Comparison of ENCODE assay signal across 1 cellular context in the genomic region with DNA sequence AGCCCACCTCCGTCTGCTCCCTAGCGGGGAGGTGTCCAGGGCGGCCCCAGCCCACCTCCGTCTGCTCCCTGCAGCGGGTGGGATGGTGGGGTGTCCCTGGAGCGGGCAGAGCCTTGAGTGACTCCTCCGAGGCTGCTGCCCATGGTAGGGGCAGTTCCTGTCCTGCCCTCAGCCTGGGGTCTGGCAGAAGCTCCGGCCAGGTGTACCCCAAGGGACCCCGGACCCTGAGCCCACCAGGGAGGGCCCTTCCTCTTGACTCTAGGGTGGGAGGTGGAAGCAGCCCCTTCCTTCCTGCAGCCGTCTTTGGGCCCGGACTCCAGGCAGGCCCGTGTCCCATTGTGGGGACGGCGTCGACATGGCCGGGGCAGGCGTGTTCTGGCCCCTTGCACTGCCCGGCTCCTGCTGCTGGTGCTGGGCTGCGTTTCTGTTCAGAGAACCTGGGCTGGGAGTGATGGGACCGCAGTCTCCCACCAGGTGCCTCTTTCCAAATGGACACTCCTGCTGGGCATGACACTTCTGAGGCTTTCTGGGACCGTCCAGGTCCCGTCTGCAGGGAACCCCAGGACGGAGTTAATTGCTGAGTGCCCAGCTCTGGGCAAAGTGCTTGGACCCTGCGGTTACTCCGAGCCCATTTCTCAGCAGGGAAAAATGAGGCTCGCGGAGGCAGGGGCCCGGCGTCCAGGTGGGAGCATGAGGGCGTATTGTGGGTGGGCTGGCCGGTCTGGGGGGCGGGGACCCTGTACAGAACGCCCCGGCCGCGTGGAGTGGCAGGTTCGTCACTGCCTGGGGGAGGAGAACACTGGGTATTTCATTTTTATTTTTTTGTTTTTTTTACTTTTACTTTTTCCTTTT.
TF ChIP-seq lines count a peak whose summit lies in the region.

No MANE protein-coding gene starts in this region.

TF ChIP-seq in K562, 482 proteins besides CTCF, POLR2A, EP300 and RAD21:
- TF ChIP-seq, protein P1, sequence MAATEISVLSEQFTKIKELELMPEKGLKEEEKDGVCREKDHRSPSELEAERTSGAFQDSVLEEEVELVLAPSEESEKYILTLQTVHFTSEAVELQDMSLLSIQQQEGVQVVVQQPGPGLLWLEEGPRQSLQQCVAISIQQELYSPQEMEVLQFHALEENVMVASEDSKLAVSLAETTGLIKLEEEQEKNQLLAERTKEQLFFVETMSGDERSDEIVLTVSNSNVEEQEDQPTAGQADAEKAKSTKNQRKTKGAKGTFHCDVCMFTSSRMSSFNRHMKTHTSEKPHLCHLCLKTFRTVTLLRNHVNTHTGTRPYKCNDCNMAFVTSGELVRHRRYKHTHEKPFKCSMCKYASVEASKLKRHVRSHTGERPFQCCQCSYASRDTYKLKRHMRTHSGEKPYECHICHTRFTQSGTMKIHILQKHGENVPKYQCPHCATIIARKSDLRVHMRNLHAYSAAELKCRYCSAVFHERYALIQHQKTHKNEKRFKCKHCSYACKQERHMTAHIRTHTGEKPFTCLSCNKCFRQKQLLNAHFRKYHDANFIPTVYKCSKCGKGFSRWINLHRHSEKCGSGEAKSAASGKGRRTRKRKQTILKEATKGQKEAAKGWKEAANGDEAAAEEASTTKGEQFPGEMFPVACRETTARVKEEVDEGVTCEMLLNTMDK (IDR thresholded peaks at IDR 0.05; ENCODE audit: borderline replicate concordance, insufficient read depth, low read depth, low read length, poor library complexity, severe bottlenecking), result no peak
- peak; percentile 58 for TF ChIP-seq BCOR (IDR thresholded peaks at IDR 0.05)
- no peak for TF ChIP-seq SIN3B (IDR thresholded peaks at IDR 0.05; ENCODE audit: low read depth)
- TF ChIP-seq DPF2 (IDR thresholded peaks at IDR 0.05), result no peak
- TF ChIP-seq XRCC5 (IDR thresholded peaks at IDR 0.05; ENCODE audit: low read depth, low read length), result no peak
- TF ChIP-seq GTF2A2 (tag; IDR thresholded peaks at IDR 0.05), result no peak
- TF ChIP-seq TEAD2 (tag; IDR thresholded peaks at IDR 0.05), result no peak
- TF ChIP-seq RBM25 (IDR thresholded peaks at IDR 0.05; ENCODE audit: low read depth, low read length, severe bottlenecking), result peak; percentile 5
- no peak for TF ChIP-seq ZNF324 (CRISPR knock-in tag; IDR thresholded peaks at IDR 0.05)
- TF ChIP-seq RBM14 (IDR thresholded peaks at IDR 0.05; ENCODE audit: borderline replicate concordance, insufficient read depth, low read depth, low read length), result no peak
- TF ChIP-seq HNRNPL (IDR thresholded peaks at IDR 0.05; ENCODE audit: low read depth, low read length), result no peak
- TF ChIP-seq, protein P2, sequence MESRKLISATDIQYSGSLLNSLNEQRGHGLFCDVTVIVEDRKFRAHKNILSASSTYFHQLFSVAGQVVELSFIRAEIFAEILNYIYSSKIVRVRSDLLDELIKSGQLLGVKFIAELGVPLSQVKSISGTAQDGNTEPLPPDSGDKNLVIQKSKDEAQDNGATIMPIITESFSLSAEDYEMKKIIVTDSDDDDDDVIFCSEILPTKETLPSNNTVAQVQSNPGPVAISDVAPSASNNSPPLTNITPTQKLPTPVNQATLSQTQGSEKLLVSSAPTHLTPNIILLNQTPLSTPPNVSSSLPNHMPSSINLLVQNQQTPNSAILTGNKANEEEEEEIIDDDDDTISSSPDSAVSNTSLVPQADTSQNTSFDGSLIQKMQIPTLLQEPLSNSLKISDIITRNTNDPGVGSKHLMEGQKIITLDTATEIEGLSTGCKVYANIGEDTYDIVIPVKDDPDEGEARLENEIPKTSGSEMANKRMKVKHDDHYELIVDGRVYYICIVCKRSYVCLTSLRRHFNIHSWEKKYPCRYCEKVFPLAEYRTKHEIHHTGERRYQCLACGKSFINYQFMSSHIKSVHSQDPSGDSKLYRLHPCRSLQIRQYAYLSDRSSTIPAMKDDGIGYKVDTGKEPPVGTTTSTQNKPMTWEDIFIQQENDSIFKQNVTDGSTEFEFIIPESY (CRISPR knock-in tag; IDR thresholded peaks at IDR 0.05), result peak; percentile 96
- peak; percentile 60 for TF ChIP-seq POLR2G (IDR thresholded peaks at IDR 0.05; ENCODE audit: low read depth, low read length)
- TF ChIP-seq, protein P3, sequence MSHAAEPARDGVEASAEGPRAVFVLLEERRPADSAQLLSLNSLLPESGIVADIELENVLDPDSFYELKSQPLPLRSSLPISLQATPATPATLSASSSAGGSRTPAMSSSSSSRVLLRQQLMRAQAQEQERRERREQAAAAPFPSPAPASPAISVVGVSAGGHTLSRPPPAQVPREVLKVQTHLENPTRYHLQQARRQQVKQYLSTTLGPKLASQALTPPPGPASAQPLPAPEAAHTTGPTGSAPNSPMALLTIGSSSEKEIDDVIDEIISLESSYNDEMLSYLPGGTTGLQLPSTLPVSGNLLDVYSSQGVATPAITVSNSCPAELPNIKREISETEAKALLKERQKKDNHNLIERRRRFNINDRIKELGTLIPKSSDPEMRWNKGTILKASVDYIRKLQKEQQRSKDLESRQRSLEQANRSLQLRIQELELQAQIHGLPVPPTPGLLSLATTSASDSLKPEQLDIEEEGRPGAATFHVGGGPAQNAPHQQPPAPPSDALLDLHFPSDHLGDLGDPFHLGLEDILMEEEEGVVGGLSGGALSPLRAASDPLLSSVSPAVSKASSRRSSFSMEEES (CRISPR knock-in tag; IDR thresholded peaks at IDR 0.05), result no peak
- TF ChIP-seq ZNF282 (CRISPR knock-in tag; IDR thresholded peaks at IDR 0.05), result no peak
- peak in 1 of 2 experiments; percentile 54; a peak in 1 of 4 replicates for TF ChIP-seq KDM1A (IDR thresholded peaks at IDR 0.05)
- no peak for TF ChIP-seq EZH2 (IDR thresholded peaks at IDR 0.05; ENCODE audit: borderline replicate concordance, low read depth, low read length)
- TF ChIP-seq HDAC2 (IDR thresholded peaks at IDR 0.05), result no peak
- TF ChIP-seq, protein P4, sequence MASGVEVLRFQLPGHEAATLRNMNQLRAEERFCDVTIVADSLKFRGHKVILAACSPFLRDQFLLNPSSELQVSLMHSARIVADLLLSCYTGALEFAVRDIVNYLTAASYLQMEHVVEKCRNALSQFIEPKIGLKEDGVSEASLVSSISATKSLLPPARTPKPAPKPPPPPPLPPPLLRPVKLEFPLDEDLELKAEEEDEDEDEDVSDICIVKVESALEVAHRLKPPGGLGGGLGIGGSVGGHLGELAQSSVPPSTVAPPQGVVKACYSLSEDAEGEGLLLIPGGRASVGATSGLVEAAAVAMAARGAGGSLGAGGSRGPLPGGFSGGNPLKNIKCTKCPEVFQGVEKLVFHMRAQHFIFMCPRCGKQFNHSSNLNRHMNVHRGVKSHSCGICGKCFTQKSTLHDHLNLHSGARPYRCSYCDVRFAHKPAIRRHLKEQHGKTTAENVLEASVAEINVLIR (CRISPR knock-in tag; IDR thresholded peaks at IDR 0.05), result no peak
- TF ChIP-seq TOE1 (IDR thresholded peaks at IDR 0.05; ENCODE audit: borderline replicate concordance), result no peak
- TF ChIP-seq TOE1 (CRISPR knock-in tag; IDR thresholded peaks at IDR 0.05; ENCODE audit: borderline replicate concordance, low read depth), result no peak
- TF ChIP-seq, protein P5, sequence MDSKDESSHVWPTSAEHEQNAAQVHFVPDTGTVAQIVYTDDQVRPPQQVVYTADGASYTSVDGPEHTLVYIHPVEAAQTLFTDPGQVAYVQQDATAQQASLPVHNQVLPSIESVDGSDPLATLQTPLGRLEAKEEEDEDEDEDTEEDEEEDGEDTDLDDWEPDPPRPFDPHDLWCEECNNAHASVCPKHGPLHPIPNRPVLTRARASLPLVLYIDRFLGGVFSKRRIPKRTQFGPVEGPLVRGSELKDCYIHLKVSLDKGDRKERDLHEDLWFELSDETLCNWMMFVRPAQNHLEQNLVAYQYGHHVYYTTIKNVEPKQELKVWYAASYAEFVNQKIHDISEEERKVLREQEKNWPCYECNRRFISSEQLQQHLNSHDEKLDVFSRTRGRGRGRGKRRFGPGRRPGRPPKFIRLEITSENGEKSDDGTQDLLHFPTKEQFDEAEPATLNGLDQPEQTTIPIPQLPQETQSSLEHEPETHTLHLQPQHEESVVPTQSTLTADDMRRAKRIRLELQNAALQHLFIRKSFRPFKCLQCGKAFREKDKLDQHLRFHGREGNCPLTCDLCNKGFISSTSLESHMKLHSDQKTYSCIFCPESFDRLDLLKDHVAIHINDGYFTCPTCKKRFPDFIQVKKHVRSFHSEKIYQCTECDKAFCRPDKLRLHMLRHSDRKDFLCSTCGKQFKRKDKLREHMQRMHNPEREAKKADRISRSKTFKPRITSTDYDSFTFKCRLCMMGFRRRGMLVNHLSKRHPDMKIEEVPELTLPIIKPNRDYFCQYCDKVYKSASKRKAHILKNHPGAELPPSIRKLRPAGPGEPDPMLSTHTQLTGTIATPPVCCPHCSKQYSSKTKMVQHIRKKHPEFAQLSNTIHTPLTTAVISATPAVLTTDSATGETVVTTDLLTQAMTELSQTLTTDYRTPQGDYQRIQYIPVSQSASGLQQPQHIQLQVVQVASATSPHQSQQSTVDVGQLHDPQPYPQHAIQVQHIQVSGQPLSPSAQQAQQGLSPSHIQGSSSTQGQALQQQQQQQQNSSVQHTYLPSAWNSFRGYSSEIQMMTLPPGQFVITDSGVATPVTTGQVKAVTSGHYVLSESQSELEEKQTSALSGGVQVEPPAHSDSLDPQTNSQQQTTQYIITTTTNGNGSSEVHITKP (IDR thresholded peaks at IDR 0.05; ENCODE audit: partially characterized antibody), result no peak
- no peak for TF ChIP-seq ZNF79 (CRISPR knock-in tag; IDR thresholded peaks at IDR 0.05; ENCODE audit: low read depth)
- no peak for TF ChIP-seq ZC3H4 (CRISPR knock-in tag; IDR thresholded peaks at IDR 0.05; ENCODE audit: borderline replicate concordance)
- TF ChIP-seq RB1 (IDR thresholded peaks at IDR 0.05; ENCODE audit: low read depth), result no peak
- TF ChIP-seq CHD4 (IDR thresholded peaks at IDR 0.05; ENCODE audit: insufficient read depth, insufficient replicate concordance, low read depth, low read length, poor library complexity, severe bottlenecking), result peak; percentile 23
- TF ChIP-seq, protein P6, sequence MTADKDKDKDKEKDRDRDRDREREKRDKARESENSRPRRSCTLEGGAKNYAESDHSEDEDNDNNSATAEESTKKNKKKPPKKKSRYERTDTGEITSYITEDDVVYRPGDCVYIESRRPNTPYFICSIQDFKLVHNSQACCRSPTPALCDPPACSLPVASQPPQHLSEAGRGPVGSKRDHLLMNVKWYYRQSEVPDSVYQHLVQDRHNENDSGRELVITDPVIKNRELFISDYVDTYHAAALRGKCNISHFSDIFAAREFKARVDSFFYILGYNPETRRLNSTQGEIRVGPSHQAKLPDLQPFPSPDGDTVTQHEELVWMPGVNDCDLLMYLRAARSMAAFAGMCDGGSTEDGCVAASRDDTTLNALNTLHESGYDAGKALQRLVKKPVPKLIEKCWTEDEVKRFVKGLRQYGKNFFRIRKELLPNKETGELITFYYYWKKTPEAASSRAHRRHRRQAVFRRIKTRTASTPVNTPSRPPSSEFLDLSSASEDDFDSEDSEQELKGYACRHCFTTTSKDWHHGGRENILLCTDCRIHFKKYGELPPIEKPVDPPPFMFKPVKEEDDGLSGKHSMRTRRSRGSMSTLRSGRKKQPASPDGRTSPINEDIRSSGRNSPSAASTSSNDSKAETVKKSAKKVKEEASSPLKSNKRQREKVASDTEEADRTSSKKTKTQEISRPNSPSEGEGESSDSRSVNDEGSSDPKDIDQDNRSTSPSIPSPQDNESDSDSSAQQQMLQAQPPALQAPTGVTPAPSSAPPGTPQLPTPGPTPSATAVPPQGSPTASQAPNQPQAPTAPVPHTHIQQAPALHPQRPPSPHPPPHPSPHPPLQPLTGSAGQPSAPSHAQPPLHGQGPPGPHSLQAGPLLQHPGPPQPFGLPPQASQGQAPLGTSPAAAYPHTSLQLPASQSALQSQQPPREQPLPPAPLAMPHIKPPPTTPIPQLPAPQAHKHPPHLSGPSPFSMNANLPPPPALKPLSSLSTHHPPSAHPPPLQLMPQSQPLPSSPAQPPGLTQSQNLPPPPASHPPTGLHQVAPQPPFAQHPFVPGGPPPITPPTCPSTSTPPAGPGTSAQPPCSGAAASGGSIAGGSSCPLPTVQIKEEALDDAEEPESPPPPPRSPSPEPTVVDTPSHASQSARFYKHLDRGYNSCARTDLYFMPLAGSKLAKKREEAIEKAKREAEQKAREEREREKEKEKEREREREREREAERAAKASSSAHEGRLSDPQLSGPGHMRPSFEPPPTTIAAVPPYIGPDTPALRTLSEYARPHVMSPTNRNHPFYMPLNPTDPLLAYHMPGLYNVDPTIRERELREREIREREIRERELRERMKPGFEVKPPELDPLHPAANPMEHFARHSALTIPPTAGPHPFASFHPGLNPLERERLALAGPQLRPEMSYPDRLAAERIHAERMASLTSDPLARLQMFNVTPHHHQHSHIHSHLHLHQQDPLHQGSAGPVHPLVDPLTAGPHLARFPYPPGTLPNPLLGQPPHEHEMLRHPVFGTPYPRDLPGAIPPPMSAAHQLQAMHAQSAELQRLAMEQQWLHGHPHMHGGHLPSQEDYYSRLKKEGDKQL (CRISPR knock-in tag; IDR thresholded peaks at IDR 0.05; ENCODE audit: borderline replicate concordance), result no peak
- no peak for TF ChIP-seq KDM5B (IDR thresholded peaks at IDR 0.05; ENCODE audit: insufficient replicate concordance, low read depth, low read length)
- TF ChIP-seq NFXL1 (CRISPR knock-in tag; IDR thresholded peaks at IDR 0.05), result no peak
